9 cellular contexts compared by ENCODE assay signal in the genomic region with DNA sequence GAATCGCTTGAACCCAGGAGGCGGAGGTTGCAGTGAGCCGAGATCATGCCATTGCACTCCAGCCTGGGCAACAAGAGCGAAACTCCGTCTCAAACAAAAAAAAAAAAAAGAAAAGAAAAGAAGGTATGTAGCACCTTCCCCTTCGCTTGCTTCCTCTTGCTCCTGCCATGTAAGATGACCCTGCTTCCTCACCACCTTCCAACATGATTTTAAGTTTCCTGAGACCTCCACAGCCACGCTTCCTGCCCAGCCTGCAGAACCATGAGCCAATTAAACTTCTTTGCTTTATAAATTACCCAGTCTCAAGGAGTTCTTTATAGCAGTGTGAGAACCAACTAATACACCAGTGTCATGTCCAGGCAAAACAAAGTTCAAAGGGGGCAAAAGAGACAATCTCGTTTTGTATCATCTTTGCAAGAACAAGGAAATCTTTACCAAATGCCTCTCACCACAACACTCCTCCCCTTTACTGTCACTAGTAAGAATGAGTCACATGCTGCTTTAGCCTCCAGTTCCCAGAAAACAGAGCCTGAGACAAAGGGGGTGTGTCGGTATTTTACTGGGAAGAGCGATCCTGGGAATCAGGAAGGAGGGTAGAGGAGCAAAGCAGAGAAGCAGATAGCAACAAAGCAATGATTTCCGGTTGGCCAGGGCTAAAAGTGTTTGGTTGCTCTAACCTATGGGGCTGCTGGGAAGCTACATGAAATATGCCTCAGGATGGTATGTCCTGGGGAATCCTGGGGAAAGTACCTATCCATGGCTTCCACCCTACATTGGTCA. TPM values are rescaled to one million over a fixed set of nuclear protein-coding genes. Genes with fewer than 3 reads are reported as not detected.
DNase-seq lines count a peak whose midpoint lies in the region; ATAC-seq and TF ChIP-seq lines count a peak whose summit lies in the region.
"Had no signal": no experiment of that assay in that cellular context is flagged by ENCODE, and none has a peak within 500 bp of the region (broad histone marks: within the 10 kb centered on the region; RNA-seq: fewer than 3 reads in every experiment).

No MANE protein-coding gene starts in this region.

- BruUV-seq in Caco-2 (replicated peaks; lab: Mats Ljungman, UMichigan): no TSS peak

- CTCF ChIA-PET in WTC11 (lab: Charles Lee) (no interaction called here), Caco-2 (lab: Charles Lee) (interaction anchor here (1.2 kb wide), 1 partner anchor 14 kb away, joined by 3 read pairs; no protein-coding TSS in a partner anchor)

- TF ChIP-seq CTCF in WTC11 (IDR thresholded peaks at IDR 0.05) (no peak), fibroblast of villous mesenchyme (IDR thresholded peaks at IDR 0.05; ENCODE audit: insufficient read depth, low read depth, low read length) (no peak), Caco-2 (IDR thresholded peaks at IDR 0.05; ENCODE audit: insufficient read depth in 1 of 2, low read depth in 1 of 2, low read length in 1 of 2, severe bottlenecking in 1 of 2, unreplicated experiment in 1 of 2) (no peak)

- peaks cover 4% of the 10 kb centered on the region for H3K9me3 Mint-ChIP-seq in activated T-cell treated with anti-CD3 and anti-CD28 coated beads, Interleukin-2, amount 50 U/mL, for 4 hours
- peaks cover 7% of the 10 kb centered on the region for H3K9me3 Mint-ChIP-seq in WTC11
- no peaks in the 10 kb centered on the region for H3K9me3 Mint-ChIP-seq in stimulated activated effector memory CD8-positive, alpha-beta T cell treated with anti-CD3 and anti-CD28 coated beads, Interleukin-12 subunit alpha, Interleukin-12 subunit beta, amount 100 ng/mL, for 72 hours
- H3K9me3 Mint-ChIP-seq in Caco-2 (ENCODE audit: unreplicated experiment): no peaks in the 10 kb centered on the region

- no peak overlapping the region for H3K4me3 Mint-ChIP-seq in activated T-cell treated with anti-CD3 and anti-CD28 coated beads, Interleukin-2, amount 50 U/mL, for 4 hours
- H3K4me3 Mint-ChIP-seq in WTC11: no peak overlapping the region
- H3K4me3 Mint-ChIP-seq in stimulated activated effector memory CD8-positive, alpha-beta T cell treated with anti-CD3 and anti-CD28 coated beads, Interleukin-12 subunit alpha, Interleukin-12 subunit beta, amount 100 ng/mL, for 72 hours: peak overlapping the region; percentile 55
- no peak overlapping the region for H3K4me3 Mint-ChIP-seq in Caco-2 (ENCODE audit: unreplicated experiment)

- POLR2A ChIA-PET in WTC11 (lab: Charles Lee): no interaction called here
- POLR2A ChIA-PET in Caco-2 (lab: Charles Lee): no interaction called here

- ATAC-seq in activated T-cell treated with anti-CD3 and anti-CD28 coated beads, Interleukin-2, amount 50 U/mL, for 4 hours: peak; percentile 72 to 82
- ATAC-seq in WTC11: no peak; the same call in none of the 2 replicates
- peak; percentile 90 for ATAC-seq in stimulated activated effector memory CD8-positive, alpha-beta T cell treated with anti-CD3 and anti-CD28 coated beads, Interleukin-12 subunit alpha, Interleukin-12 subunit beta, amount 100 ng/mL, for 72 hours
- no peak for ATAC-seq in HG02884 (IDR thresholded peaks at IDR 0.05; ENCODE audit: unreplicated experiment)

- H3K36me3 Mint-ChIP-seq in activated T-cell treated with anti-CD3 and anti-CD28 coated beads, Interleukin-2, amount 50 U/mL, for 4 hours (ENCODE audit: insufficient read depth): no peaks in the 10 kb centered on the region
- H3K36me3 Mint-ChIP-seq in WTC11 (no peaks in the 10 kb centered on the region), Caco-2 (ENCODE audit: insufficient read depth, unreplicated experiment) (peaks cover 6% of the 10 kb centered on the region)
- peaks cover 5% of the 10 kb centered on the region for H3K36me3 Mint-ChIP-seq in stimulated activated effector memory CD8-positive, alpha-beta T cell treated with anti-CD3 and anti-CD28 coated beads, Interleukin-12 subunit alpha, Interleukin-12 subunit beta, amount 100 ng/mL, for 72 hours

- peaks cover 9% of the 10 kb centered on the region for H3K4me1 Mint-ChIP-seq in activated T-cell treated with anti-CD3 and anti-CD28 coated beads, Interleukin-2, amount 50 U/mL, for 4 hours (ENCODE audit: low read depth)
- H3K4me1 Mint-ChIP-seq in WTC11 (peaks cover 5% of the 10 kb centered on the region), Caco-2 (ENCODE audit: low read depth, unreplicated experiment) (peaks cover 6% of the 10 kb centered on the region)
- peaks cover 27% of the 10 kb centered on the region for H3K4me1 Mint-ChIP-seq in stimulated activated effector memory CD8-positive, alpha-beta T cell treated with anti-CD3 and anti-CD28 coated beads, Interleukin-12 subunit alpha, Interleukin-12 subunit beta, amount 100 ng/mL, for 72 hours

- H3K27ac Mint-ChIP-seq in WTC11 (peak overlapping the region; percentile 4; the same call in 1 of the 2 replicates), Caco-2 (ENCODE audit: unreplicated experiment) (no peak overlapping the region)
- H3K27ac Mint-ChIP-seq in stimulated activated effector memory CD8-positive, alpha-beta T cell treated with anti-CD3 and anti-CD28 coated beads, Interleukin-12 subunit alpha, Interleukin-12 subunit beta, amount 100 ng/mL, for 72 hours: peak overlapping the region; percentile 84

- intact Hi-C loops in Caco-2 (cut with micrococcal nuclease; ENCODE audit: unreplicated experiment): no loop called here

- H3K9me3 ChIP-seq in Caco-2: no peaks in the 10 kb centered on the region

- no peaks in the 10 kb centered on the region for H3K36me3 ChIP-seq in Caco-2 (ENCODE audit: control insufficient read depth, insufficient read depth, low read length)

- no peaks in the 10 kb centered on the region for H3K27me3 ChIP-seq in Caco-2 (replicated peaks; ENCODE audit: control insufficient read depth, insufficient read depth, low read length)

- DNase-seq in activated T-cell treated with anti-CD3 and anti-CD28 coated beads, Interleukin-2, amount 50 U/mL, for 4 hours: no peak
- DNase-seq in activated T-cell treated with anti-CD3 and anti-CD28 coated beads for 4 hours: no peak
- DNase-seq in WTC11 (ENCODE audit: low spot score): no peak
- DNase-seq in fibroblast of villous mesenchyme (ENCODE audit: low read depth): peak; percentile 95
- DNase-seq in stimulated activated effector memory CD8-positive, alpha-beta T cell treated with anti-CD3 and anti-CD28 coated beads, Interleukin-12 subunit alpha, Interleukin-12 subunit beta, amount 100 ng/mL, for 72 hours (ENCODE audit: low spot score in 2 of 2): peak in 1 of 2 donors; percentile 67
- DNase-seq in GM19238 (ENCODE audit: insufficient read length, low spot score): no peak
- DNase-seq in Caco-2: no peak
- DNase-seq: MM.1S had no signal

- H3K27me3 Mint-ChIP-seq in activated T-cell treated with anti-CD3 and anti-CD28 coated beads, Interleukin-2, amount 50 U/mL, for 4 hours (ENCODE audit: low read depth): no peaks in the 10 kb centered on the region
- no peaks in the 10 kb centered on the region for H3K27me3 Mint-ChIP-seq in WTC11 (ENCODE audit: low read depth)
- no peaks in the 10 kb centered on the region for H3K27me3 Mint-ChIP-seq in Caco-2 (ENCODE audit: insufficient read depth, unreplicated experiment)

- H3K4me3 ChIP-seq in fibroblast of villous mesenchyme (ENCODE audit: low read depth, low read length): no peak overlapping the region
- no peak overlapping the region for H3K4me3 ChIP-seq in Caco-2 (ENCODE audit: low read depth, low read length)

- H3K4me1 ChIP-seq in Caco-2: no peaks in the 10 kb centered on the region

TF ChIP-seq in WTC11, 78 proteins besides CTCF, POLR2A, EP300 and RAD21 (continues in another document):
- TF ChIP-seq KAT7 (CRISPR knock-in tag; IDR thresholded peaks at IDR 0.05; ENCODE audit: borderline replicate concordance) (no peak), TCF7 (CRISPR knock-in tag; IDR thresholded peaks at IDR 0.05; ENCODE audit: low read depth) (no peak), ZNF219 (CRISPR knock-in tag; IDR thresholded peaks at IDR 0.05; ENCODE audit: borderline replicate concordance) (no peak), HMGA2 (CRISPR knock-in tag; IDR thresholded peaks at IDR 0.05) (no peak)
- TF ChIP-seq, protein P1, sequence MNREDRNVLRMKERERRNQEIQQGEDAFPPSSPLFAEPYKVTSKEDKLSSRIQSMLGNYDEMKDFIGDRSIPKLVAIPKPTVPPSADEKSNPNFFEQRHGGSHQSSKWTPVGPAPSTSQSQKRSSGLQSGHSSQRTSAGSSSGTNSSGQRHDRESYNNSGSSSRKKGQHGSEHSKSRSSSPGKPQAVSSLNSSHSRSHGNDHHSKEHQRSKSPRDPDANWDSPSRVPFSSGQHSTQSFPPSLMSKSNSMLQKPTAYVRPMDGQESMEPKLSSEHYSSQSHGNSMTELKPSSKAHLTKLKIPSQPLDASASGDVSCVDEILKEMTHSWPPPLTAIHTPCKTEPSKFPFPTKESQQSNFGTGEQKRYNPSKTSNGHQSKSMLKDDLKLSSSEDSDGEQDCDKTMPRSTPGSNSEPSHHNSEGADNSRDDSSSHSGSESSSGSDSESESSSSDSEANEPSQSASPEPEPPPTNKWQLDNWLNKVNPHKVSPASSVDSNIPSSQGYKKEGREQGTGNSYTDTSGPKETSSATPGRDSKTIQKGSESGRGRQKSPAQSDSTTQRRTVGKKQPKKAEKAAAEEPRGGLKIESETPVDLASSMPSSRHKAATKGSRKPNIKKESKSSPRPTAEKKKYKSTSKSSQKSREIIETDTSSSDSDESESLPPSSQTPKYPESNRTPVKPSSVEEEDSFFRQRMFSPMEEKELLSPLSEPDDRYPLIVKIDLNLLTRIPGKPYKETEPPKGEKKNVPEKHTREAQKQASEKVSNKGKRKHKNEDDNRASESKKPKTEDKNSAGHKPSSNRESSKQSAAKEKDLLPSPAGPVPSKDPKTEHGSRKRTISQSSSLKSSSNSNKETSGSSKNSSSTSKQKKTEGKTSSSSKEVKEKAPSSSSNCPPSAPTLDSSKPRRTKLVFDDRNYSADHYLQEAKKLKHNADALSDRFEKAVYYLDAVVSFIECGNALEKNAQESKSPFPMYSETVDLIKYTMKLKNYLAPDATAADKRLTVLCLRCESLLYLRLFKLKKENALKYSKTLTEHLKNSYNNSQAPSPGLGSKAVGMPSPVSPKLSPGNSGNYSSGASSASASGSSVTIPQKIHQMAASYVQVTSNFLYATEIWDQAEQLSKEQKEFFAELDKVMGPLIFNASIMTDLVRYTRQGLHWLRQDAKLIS (CRISPR knock-in tag; IDR thresholded peaks at IDR 0.05; ENCODE audit: borderline replicate concordance): no peak

RNA-seq across cellular contexts. Expression of gene MCHR1, which starts 10.5 kb away (rescaled TPM):
- total RNA-seq in activated T-cell treated with anti-CD3 and anti-CD28 coated beads, Interleukin-2, amount 50 U/mL, for 4 hours: not detected
- 0.57 to 1.0 TPM (median 0.69 TPM) in 3 replicates for total RNA-seq in WTC11 (2021)
- 0.32 and 0.43 TPM in 2 replicates for total RNA-seq in fibroblast of villous mesenchyme
- total RNA-seq in Caco-2 (2022): not detected in 2 replicates

RNA-seq across cellular contexts. Expression of gene MRTFA, which starts 32.3 kb away (rescaled TPM):
- 10 to 100 TPM; 35.3 to 42.2 (median 38.2) TPM for total RNA-seq in activated T-cell treated with anti-CD3 and anti-CD28 coated beads, Interleukin-2, amount 50 U/mL, for 4 hours
- total RNA-seq in WTC11 (2021): 39.7 to 49.8 TPM (median 48.4 TPM) in 3 replicates
- 44.9 and 50.6 TPM in 2 replicates for total RNA-seq in fibroblast of villous mesenchyme
- 38.7 and 44.8 TPM in 2 replicates for total RNA-seq in Caco-2 (2022)

Comparison
In these comparisons a context has a peak if more than half of its experiments do, and no peak if none do; other contexts are left out.
1. ATAC-seq: peak in activated T-cell treated with anti-CD3 and anti-CD28 coated beads, Interleukin-2, amount 50 U/mL, for 4 hours (2 of 2) and stimulated activated effector memory CD8-positive, alpha-beta T cell treated with anti-CD3 and anti-CD28 coated beads, Interleukin-12 subunit alpha, Interleukin-12 subunit beta, amount 100 ng/mL, for 72 hours (single experiment); none in WTC11 (single experiment) and HG02884 (single experiment).